ENCODE assay signal across 30 cellular contexts in genomic region chr2:19505199-19506136, GRCh38.
A peak's percentile ranks its signal among the peaks of the same experiment; 100 is the strongest.
DNase-seq lines count a peak whose midpoint lies in the region; ATAC-seq, FAIRE-seq and TF ChIP-seq lines count a peak whose summit lies in the region.
"Had no signal": no experiment of that assay in that cellular context is flagged by ENCODE, and none has a peak within 500 bp of the region (broad histone marks: within the 10 kb centered on the region; RNA-seq: fewer than 3 reads in every experiment).

No MANE protein-coding gene starts in this region.

- TF ChIP-seq CTCF in hepatocyte (IDR thresholded peaks at IDR 0.05; ENCODE audit: poor library complexity) (no peak), pancreas (IDR thresholded peaks at IDR 0.05) (no peak)

- H2AFZ ChIP-seq in hepatocyte = no peak overlapping the region

- WGBS in hepatocyte (ENCODE audit: low lambda C conversion rate, missing lambda C conversion rate) = 39% methylated on average over 5 of the region's 5 CpGs
- WGBS in pancreas, 2 donors = 8 to 11% methylated on average over 5 of the region's 5 CpGs

- H3K36me3 ChIP-seq in hepatocyte (replicated peaks; ENCODE audit: insufficient read depth, low read depth) (no peaks in the 10 kb centered on the region), pancreas (no peaks in the 10 kb centered on the region)
- H3K36me3 ChIP-seq: heart right ventricle, sigmoid colon, SJSA1 had no signal

- peaks cover 17% of the 10 kb centered on the region for H3K4me1 ChIP-seq in hepatocyte (ENCODE audit: insufficient read depth)
- peaks cover 5 to 7% (median 7%) of the 10 kb centered on the region in 3 donors for H3K4me1 ChIP-seq in pancreas
- H3K4me1 ChIP-seq: heart right ventricle, SJSA1 had no signal

- H4K20me1 ChIP-seq in hepatocyte (ENCODE audit: insufficient read depth, poor library complexity, severe bottlenecking) = no peaks in the 10 kb centered on the region

- H3K9me2 ChIP-seq in hepatocyte (replicated peaks; ENCODE audit: insufficient read depth) = no peaks in the 10 kb centered on the region

- no peak for FAIRE-seq in pancreas (lab: Jason Lieb, UNC)
- FAIRE-seq: colon, GM12891 had no signal

- H3K4me3 ChIP-seq in hepatocyte = no peak overlapping the region
- H3K4me3 ChIP-seq in pancreas = no peak overlapping the region
- H3K4me3 ChIP-seq: heart right ventricle, sigmoid colon, SJSA1 had no signal

- intact Hi-C loops in pancreas (cut with DNase I) = no loop called here

- peak; percentile 23 for DNase-seq in DMS53 (lab: John Stamatoyannopoulos, UW)
- DNase-seq in DMS53 treated with DMSO at 0.1 percent for 48 hours (lab: John Stamatoyannopoulos, UW; ENCODE audit: unreplicated experiment) = no peak
- DNase-seq in LoVo (ENCODE audit: low spot score) = peak; percentile 36
- no peak for DNase-seq in hepatocyte (ENCODE audit: low spot score)
- DNase-seq in pancreas = no peak
- DNase-seq in AG20443 (ENCODE audit: low spot score) = no peak
- DNase-seq in GOT3 (lab: John Stamatoyannopoulos, UW) = no peak
- DNase-seq in NCI-H1930 (lab: John Stamatoyannopoulos, UW) = no peak
- DNase-seq: activated CD4-positive, CD25-positive, alpha-beta regulatory T cell treated with anti-CD3 and anti-CD28 coated beads, Interleukin-2, amount 50 U/mL, for 72 hours; activated CD8-positive, alpha-beta T cell treated with anti-CD3 and anti-CD28 coated beads, Interleukin-2, amount 10 ng/mL, durations not matched to agents 7 days and 5 days; activated effector memory CD4-positive, alpha-beta T cell treated with anti-CD3 and anti-CD28 coated beads, Interleukin-2, amount 50 U/mL, for 16 hours; activated naive CD8-positive, alpha-beta T cell treated with anti-CD3 and anti-CD28 coated beads, Interleukin-2, amount 50 U/mL, for 24 hours; activated T-cell treated with anti-CD3 and anti-CD28 coated beads for 4 hours; CD8-positive, alpha-beta memory T cell; effector CD8-positive, alpha-beta T cell; erythroblast; H7; heart right ventricle; Karpas-422; left ventricle myocardium superior; NCI-H2029 treated with DMSO at 0.1 percent for 48 hours; NCI-H446 treated with DMSO at 0.1 percent for 48 hours; posterior cingulate gyrus; sigmoid colon; stimulated activated CD8-positive, alpha-beta memory T cell treated with anti-CD3 and anti-CD28 coated beads, Interleukin-4, amount 100 ng/mL, for 48 hours; T-cell; trophoblast cell had no signal

- H3K27me3 ChIP-seq in hepatocyte (no peaks in the 10 kb centered on the region), pancreas (no peaks in the 10 kb centered on the region)
- H3K27me3 ChIP-seq: sigmoid colon, SJSA1 had no signal

- no peaks in the 10 kb centered on the region for H3K9me3 ChIP-seq in hepatocyte (ENCODE audit: low read depth)
- no peaks in the 10 kb centered on the region for H3K9me3 ChIP-seq in pancreas
- H3K9me3 ChIP-seq: heart right ventricle, sigmoid colon, SJSA1 had no signal

- H3K79me2 ChIP-seq in hepatocyte = no peaks in the 10 kb centered on the region

- peak overlapping the region; percentile 4 for H3K4me2 ChIP-seq in hepatocyte

- ATAC-seq in pancreas = peak in 3 of 4 donors; percentile 14 to 74 (median 56)
- ATAC-seq: activated CD8-positive, alpha-beta T cell treated with anti-CD3 and anti-CD28 coated beads, Interleukin-2, amount 10 ng/mL, durations not matched to agents 7 days and 5 days; activated naive CD8-positive, alpha-beta T cell treated with anti-CD3 and anti-CD28 coated beads, Interleukin-2, amount 50 U/mL, for 24 hours; heart right ventricle; left ventricle myocardium superior; T-cell had no signal

- H3K27ac ChIP-seq in hepatocyte (peak overlapping the region; percentile 16), pancreas (peak overlapping the region in 2 of 4 donors; percentile 1 to 21)
- H3K27ac ChIP-seq: heart right ventricle, sigmoid colon, SJSA1 had no signal

Comparison
In these comparisons a context has a peak if more than half of its experiments do, and no peak if none do; other contexts are left out.
1. DNase-seq: peak in DMS53 (single experiment) and LoVo (single experiment); none in DMS53 treated with DMSO at 0.1 percent for 48 hours (single experiment), hepatocyte (single experiment), pancreas (0 of 6), AG20443 (single experiment), GOT3 (single experiment) and NCI-H1930 (0 of 2).